ENCODE assay signal across 1 cellular context in the genomic region with DNA sequence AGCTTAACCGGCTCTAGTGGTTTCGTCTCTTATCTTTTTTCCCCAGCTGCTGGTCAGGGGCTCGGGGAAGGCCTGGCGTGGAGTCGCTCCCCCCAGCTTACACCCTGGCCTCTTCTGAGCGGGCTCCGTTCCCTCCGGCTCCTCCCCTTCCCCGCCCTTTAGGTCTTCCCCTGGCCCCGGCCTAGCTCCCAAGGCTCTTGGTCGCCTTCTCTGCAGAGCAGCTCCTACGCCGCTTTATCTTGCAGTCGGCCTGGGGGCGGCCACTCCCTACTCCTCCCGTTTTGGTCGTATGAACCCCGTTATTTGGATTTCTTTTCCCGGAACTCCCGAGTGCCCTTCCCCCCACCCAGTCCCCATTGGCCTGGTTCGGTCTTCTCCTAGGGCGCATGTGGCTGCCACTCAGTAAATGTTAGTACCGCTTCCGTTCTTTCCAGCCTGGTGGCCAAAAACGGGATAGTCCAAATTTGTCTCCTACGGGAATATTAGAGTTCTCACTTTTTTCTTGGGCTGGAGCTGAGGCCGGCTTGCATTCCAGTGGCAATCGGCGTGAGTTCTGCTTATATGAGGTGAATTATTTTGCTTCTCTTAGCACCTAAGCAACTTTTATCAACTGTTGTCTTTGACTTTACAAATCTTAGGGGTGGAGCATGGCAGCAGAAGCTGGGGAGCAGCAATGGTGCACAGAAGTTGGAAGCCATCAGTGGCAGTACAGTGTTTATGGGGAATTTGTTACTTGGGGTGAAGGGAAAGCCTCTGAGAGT.
A peak's percentile ranks its signal among the peaks of the same experiment; 100 is the strongest.
TF ChIP-seq lines count a peak whose summit lies in the region.

No MANE protein-coding gene starts in this region.

TF ChIP-seq in K562, 482 proteins besides CTCF, POLR2A, EP300 and RAD21 (continued from another document and continues in another):
- TF ChIP-seq ZNF639 (CRISPR knock-in tag; conservative IDR thresholded peaks at IDR 0.05 in 1 of 2, IDR thresholded peaks at IDR 0.05 in 1 of 2) (peak in 1 of 2 experiments; percentile 43; a peak in 2 of 4 replicates), USF2 (CRISPR knock-in tag; IDR thresholded peaks at IDR 0.05) (no peak), HDAC1 (IDR thresholded peaks at IDR 0.05) (peak; percentile 23 to 93; a peak in 3 of 4 replicates), ZNF584 (CRISPR knock-in tag; IDR thresholded peaks at IDR 0.05; ENCODE audit: low read depth) (no peak), STAT5A (IDR thresholded peaks at IDR 0.05; ENCODE audit: borderline replicate concordance, low read length) (peak; percentile 42; the same call in 1 of the 2 replicates), DLX4 (CRISPR knock-in tag; IDR thresholded peaks at IDR 0.05) (no peak), CREB3 (tag; conservative IDR thresholded peaks at IDR 0.05; ENCODE audit: low read depth) (no peak), SMARCA5 (IDR thresholded peaks at IDR 0.05) (peak; percentile 60; the same call in 1 of the 2 replicates), NFIC (IDR thresholded peaks at IDR 0.05) (peak; percentile 35; the same call in 1 of the 2 replicates), ZNF143 (CRISPR knock-in tag; IDR thresholded peaks at IDR 0.05) (peak; percentile 74; the same call in 1 of the 2 replicates), NUFIP1 (IDR thresholded peaks at IDR 0.05; ENCODE audit: partially characterized antibody) (peak; percentile 29), SMAD1 (IDR thresholded peaks at IDR 0.05; ENCODE audit: low read depth, low read length, partially characterized antibody) (peak; percentile 45), HMG20B (CRISPR knock-in tag; IDR thresholded peaks at IDR 0.05) (no peak), ZBTB9 (CRISPR knock-in tag; IDR thresholded peaks at IDR 0.05) (peak; percentile 76; the same call in 1 of the 2 replicates), ATF7 (IDR thresholded peaks at IDR 0.05) (no peak), COPS2 (conservative IDR thresholded peaks at IDR 0.05) (no peak), RNF2 (IDR thresholded peaks at IDR 0.05) (peak; percentile 77), NFXL1 (CRISPR knock-in tag; IDR thresholded peaks at IDR 0.05) (no peak; the same call in 1 of the 2 replicates), ETV5 (CRISPR knock-in tag; IDR thresholded peaks at IDR 0.05; ENCODE audit: low read depth) (peak; percentile 77; the same call in 1 of the 2 replicates), ILK (tag; IDR thresholded peaks at IDR 0.05; ENCODE audit: borderline replicate concordance, low read depth) (no peak), HMGN3 (IDR thresholded peaks at IDR 0.05; ENCODE audit: borderline replicate concordance, extremely low read depth, insufficient read length, low read depth, low read length) (no peak), ZNF140 (CRISPR knock-in tag; IDR thresholded peaks at IDR 0.05) (no peak), ZKSCAN1 (IDR thresholded peaks at IDR 0.05; ENCODE audit: low read depth, low read length) (no peak), YY1 (IDR thresholded peaks at IDR 0.05; ENCODE audit: borderline replicate concordance in 1 of 3, control insufficient read depth in 1 of 3, extremely low read depth in 1 of 3, insufficient read depth in 3 of 3, insufficient read length in 1 of 3, insufficient replicate concordance in 2 of 3, low read depth in 1 of 3, low read length in 2 of 3) (peak in 1 of 3 experiments; percentile 29), LARP7 (IDR thresholded peaks at IDR 0.05) (no peak), MAFK (IDR thresholded peaks at IDR 0.05; ENCODE audit: low read length) (no peak), ILF3 (IDR thresholded peaks at IDR 0.05; ENCODE audit: borderline replicate concordance) (no peak), SNRNP70 (optimal IDR thresholded peaks at IDR 0.05; ENCODE audit: low read depth, low read length) (no peak), TGIF2 (CRISPR knock-in tag; IDR thresholded peaks at IDR 0.05) (no peak), ZFP30 (CRISPR knock-in tag; IDR thresholded peaks at IDR 0.05; ENCODE audit: borderline replicate concordance) (no peak), ZNF408 (CRISPR knock-in tag; IDR thresholded peaks at IDR 0.05; ENCODE audit: low read depth) (no peak), CBX8 (IDR thresholded peaks at IDR 0.05; ENCODE audit: borderline replicate concordance, extremely low read depth, low read depth, low read length, poor library complexity, severe bottlenecking) (no peak), ZNF354B (CRISPR knock-in tag; IDR thresholded peaks at IDR 0.05) (no peak), TCFL5 (CRISPR knock-in tag; conservative IDR thresholded peaks at IDR 0.05) (no peak), KAT8 (IDR thresholded peaks at IDR 0.05; ENCODE audit: low read depth) (no peak), PHF20 (IDR thresholded peaks at IDR 0.05; ENCODE audit: partially characterized antibody) (no peak), CHD2 (IDR thresholded peaks at IDR 0.05; ENCODE audit: low read depth, low read length) (no peak; the same call in 1 of the 2 replicates), POLR2AphosphoS5 (IDR thresholded peaks at IDR 0.05; ENCODE audit: control insufficient read depth, insufficient read depth, low read depth, low read length) (no peak; the same call in 1 of the 2 replicates), POLR2AphosphoS2 (IDR thresholded peaks at IDR 0.05; ENCODE audit: low read length) (no peak; the same call in 1 of the 2 replicates), ZNF232 (CRISPR knock-in tag; IDR thresholded peaks at IDR 0.05) (peak; percentile 75; the same call in 1 of the 2 replicates), ZNF121 (CRISPR knock-in tag; conservative IDR thresholded peaks at IDR 0.05) (no peak), MAFG (tag; conservative IDR thresholded peaks at IDR 0.05) (no peak), ETS1 (conservative IDR thresholded peaks at IDR 0.05; ENCODE audit: control insufficient read depth, low read depth, low read length) (peak; percentile 21; the same call in 1 of the 2 replicates), KDM2B (CRISPR knock-in tag; IDR thresholded peaks at IDR 0.05) (no peak), SRSF9 (IDR thresholded peaks at IDR 0.05; ENCODE audit: borderline replicate concordance, low read depth, low read length) (no peak), FOS (IDR thresholded peaks at IDR 0.05; ENCODE audit: extremely low read depth, insufficient read length) (no peak), TAF1 (IDR thresholded peaks at IDR 0.05; ENCODE audit: control insufficient read depth, extremely low read depth, insufficient read depth, low read length, severe bottlenecking) (peak; percentile 74)
- TF ChIP-seq, protein P1, sequence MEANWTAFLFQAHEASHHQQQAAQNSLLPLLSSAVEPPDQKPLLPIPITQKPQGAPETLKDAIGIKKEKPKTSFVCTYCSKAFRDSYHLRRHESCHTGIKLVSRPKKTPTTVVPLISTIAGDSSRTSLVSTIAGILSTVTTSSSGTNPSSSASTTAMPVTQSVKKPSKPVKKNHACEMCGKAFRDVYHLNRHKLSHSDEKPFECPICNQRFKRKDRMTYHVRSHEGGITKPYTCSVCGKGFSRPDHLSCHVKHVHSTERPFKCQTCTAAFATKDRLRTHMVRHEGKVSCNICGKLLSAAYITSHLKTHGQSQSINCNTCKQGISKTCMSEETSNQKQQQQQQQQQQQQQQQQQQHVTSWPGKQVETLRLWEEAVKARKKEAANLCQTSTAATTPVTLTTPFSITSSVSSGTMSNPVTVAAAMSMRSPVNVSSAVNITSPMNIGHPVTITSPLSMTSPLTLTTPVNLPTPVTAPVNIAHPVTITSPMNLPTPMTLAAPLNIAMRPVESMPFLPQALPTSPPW (CRISPR knock-in tag; IDR thresholded peaks at IDR 0.05), result peak; percentile 46
- TF ChIP-seq, protein P2, sequence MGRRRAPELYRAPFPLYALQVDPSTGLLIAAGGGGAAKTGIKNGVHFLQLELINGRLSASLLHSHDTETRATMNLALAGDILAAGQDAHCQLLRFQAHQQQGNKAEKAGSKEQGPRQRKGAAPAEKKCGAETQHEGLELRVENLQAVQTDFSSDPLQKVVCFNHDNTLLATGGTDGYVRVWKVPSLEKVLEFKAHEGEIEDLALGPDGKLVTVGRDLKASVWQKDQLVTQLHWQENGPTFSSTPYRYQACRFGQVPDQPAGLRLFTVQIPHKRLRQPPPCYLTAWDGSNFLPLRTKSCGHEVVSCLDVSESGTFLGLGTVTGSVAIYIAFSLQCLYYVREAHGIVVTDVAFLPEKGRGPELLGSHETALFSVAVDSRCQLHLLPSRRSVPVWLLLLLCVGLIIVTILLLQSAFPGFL (CRISPR knock-in tag; IDR thresholded peaks at IDR 0.05), result no peak
- TF ChIP-seq, protein P3, sequence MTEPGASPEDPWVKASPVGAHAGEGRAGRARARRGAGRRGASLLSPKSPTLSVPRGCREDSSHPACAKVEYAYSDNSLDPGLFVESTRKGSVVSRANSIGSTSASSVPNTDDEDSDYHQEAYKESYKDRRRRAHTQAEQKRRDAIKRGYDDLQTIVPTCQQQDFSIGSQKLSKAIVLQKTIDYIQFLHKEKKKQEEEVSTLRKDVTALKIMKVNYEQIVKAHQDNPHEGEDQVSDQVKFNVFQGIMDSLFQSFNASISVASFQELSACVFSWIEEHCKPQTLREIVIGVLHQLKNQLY (CRISPR knock-in tag; conservative IDR thresholded peaks at IDR 0.05), result no peak
- TF ChIP-seq, protein P4, sequence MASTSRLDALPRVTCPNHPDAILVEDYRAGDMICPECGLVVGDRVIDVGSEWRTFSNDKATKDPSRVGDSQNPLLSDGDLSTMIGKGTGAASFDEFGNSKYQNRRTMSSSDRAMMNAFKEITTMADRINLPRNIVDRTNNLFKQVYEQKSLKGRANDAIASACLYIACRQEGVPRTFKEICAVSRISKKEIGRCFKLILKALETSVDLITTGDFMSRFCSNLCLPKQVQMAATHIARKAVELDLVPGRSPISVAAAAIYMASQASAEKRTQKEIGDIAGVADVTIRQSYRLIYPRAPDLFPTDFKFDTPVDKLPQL (IDR thresholded peaks at IDR 0.05; ENCODE audit: extremely low read depth, insufficient read length), result no peak
- TF ChIP-seq, protein P5, sequence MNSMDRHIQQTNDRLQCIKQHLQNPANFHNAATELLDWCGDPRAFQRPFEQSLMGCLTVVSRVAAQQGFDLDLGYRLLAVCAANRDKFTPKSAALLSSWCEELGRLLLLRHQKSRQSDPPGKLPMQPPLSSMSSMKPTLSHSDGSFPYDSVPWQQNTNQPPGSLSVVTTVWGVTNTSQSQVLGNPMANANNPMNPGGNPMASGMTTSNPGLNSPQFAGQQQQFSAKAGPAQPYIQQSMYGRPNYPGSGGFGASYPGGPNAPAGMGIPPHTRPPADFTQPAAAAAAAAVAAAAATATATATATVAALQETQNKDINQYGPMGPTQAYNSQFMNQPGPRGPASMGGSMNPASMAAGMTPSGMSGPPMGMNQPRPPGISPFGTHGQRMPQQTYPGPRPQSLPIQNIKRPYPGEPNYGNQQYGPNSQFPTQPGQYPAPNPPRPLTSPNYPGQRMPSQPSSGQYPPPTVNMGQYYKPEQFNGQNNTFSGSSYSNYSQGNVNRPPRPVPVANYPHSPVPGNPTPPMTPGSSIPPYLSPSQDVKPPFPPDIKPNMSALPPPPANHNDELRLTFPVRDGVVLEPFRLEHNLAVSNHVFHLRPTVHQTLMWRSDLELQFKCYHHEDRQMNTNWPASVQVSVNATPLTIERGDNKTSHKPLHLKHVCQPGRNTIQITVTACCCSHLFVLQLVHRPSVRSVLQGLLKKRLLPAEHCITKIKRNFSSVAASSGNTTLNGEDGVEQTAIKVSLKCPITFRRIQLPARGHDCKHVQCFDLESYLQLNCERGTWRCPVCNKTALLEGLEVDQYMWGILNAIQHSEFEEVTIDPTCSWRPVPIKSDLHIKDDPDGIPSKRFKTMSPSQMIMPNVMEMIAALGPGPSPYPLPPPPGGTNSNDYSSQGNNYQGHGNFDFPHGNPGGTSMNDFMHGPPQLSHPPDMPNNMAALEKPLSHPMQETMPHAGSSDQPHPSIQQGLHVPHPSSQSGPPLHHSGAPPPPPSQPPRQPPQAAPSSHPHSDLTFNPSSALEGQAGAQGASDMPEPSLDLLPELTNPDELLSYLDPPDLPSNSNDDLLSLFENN (IDR thresholded peaks at IDR 0.05; ENCODE audit: low read depth in 2 of 2, low read length in 2 of 2), result no peak
